In genomic region chr22:42172385-42173172, GRCh38 we compare ENCODE assay signal across 12 cellular contexts. TPM values are rescaled to one million over a fixed set of nuclear protein-coding genes. Genes with fewer than 3 reads are reported as not detected.
DNase-seq lines count a peak whose midpoint lies in the region; ATAC-seq, FAIRE-seq and TF ChIP-seq lines count a peak whose summit lies in the region.
"Had no signal": no experiment of that assay in that cellular context is flagged by ENCODE, and none has a peak within 500 bp of the region (broad histone marks: within the 10 kb centered on the region; RNA-seq: fewer than 3 reads in every experiment).

No MANE protein-coding gene starts in this region.

- POLR2A ChIA-PET in AG04449 (lab: Yijun Ruan, JAX) = no interaction called here

- H3K9me3 ChIP-seq in WERI-Rb-1 (ENCODE audit: severe bottlenecking) = no peaks in the 10 kb centered on the region
- H3K9me3 ChIP-seq: esophagus squamous epithelium, tibial artery had no signal

- peak overlapping the region; percentile 48 for H3K27ac ChIP-seq in WERI-Rb-1
- H3K27ac ChIP-seq: esophagus squamous epithelium, tibial artery, VCaP had no signal

- no peaks in the 10 kb centered on the region for H3K27me3 ChIP-seq in WERI-Rb-1 (ENCODE audit: insufficient read depth, low read depth, severe bottlenecking)
- H3K27me3 ChIP-seq: esophagus squamous epithelium, tibial artery had no signal

- TF ChIP-seq POLR2A in GM12891 (IDR thresholded peaks at IDR 0.05; ENCODE audit: low read depth, low read length) = no peak

- peaks cover 47% of the 10 kb centered on the region for H3K36me3 ChIP-seq in WERI-Rb-1

- no peak for TF ChIP-seq CTCF in AG04449 (IDR thresholded peaks at IDR 0.05; ENCODE audit: insufficient read depth, low read length, missing control alignments)
- no peak for TF ChIP-seq CTCF in WERI-Rb-1 (IDR thresholded peaks at IDR 0.05; ENCODE audit: low read depth, low read length)

- ATAC-seq in left lobe of liver (peak; percentile 89), HG03175 (IDR thresholded peaks at IDR 0.05; ENCODE audit: unreplicated experiment) (no peak)

- DNase-seq in AG04449 (ENCODE audit: low read depth, low spot score) (peak; percentile 23), GM12891 (ENCODE audit: insufficient read length, low spot score) (no peak), WERI-Rb-1 (no peak), left lobe of liver (ENCODE audit: low spot score) (peak; percentile 67), NCI-H1436 treated with DMSO at 0.1 percent for 48 hours (lab: John Stamatoyannopoulos, UW) (no peak), amniotic stem cell (lab: John Stamatoyannopoulos, UW) (no peak), medulla oblongata (ENCODE audit: extremely low spot score) (no peak)
- DNase-seq: esophagus squamous epithelium; stimulated activated CD4-positive, alpha-beta T cell treated with anti-CD3 and anti-CD28 coated beads, Interleukin-2, amount 100 ng/mL, for 24 hours; tibial artery had no signal

- CTCF ChIA-PET in AG04449 (lab: Yijun Ruan, JAX) = interaction anchor here (1.0 to 9.7 kb wide), 3 partner anchors 265 to 301 kb away, joined by 3 to 114 read pairs (median 12); no protein-coding TSS in a partner anchor

- H3K4me3 ChIP-seq in AG04449 (ENCODE audit: low read depth, low read length) (no peak overlapping the region), WERI-Rb-1 (ENCODE audit: low read depth, low read length) (no peak overlapping the region)
- H3K4me3 ChIP-seq: esophagus squamous epithelium, tibial artery had no signal

- FAIRE-seq in GM12891 (lab: Jason Lieb, UNC) = peak; percentile 85

TF ChIP-seq in GM12891, 5 proteins besides CTCF, POLR2A, EP300 and RAD21:
- TF ChIP-seq TAF1 (IDR thresholded peaks at IDR 0.05; ENCODE audit: low read depth, low read length) = no peak
- peak; percentile 83 for TF ChIP-seq SPI1 (IDR thresholded peaks at IDR 0.05; ENCODE audit: low read depth, low read length)

RNA-seq across cellular contexts. Expression of gene CYP2D6, which starts 42.0 kb away (rescaled TPM):
- polyA plus RNA-seq in GM12891 (2012; ENCODE audit: low read depth, missing spikeins) = 1.1 TPM
- 358 TPM for total RNA-seq in left lobe of liver

Comparison
In these comparisons a context has a peak if more than half of its experiments do, and no peak if none do; other contexts are left out.
1. DNase-seq: peak in AG04449 (single experiment) and left lobe of liver (single experiment); none in GM12891 (single experiment), WERI-Rb-1 (single experiment), NCI-H1436 treated with DMSO at 0.1 percent for 48 hours (single experiment), amniotic stem cell (single experiment) and medulla oblongata (single experiment).